7 cellular contexts compared by ENCODE assay signal in genomic region chr9:135479469-135480052, GRCh38. TPM values are rescaled to one million over a fixed set of nuclear protein-coding genes. Genes with fewer than 3 reads are reported as not detected.
DNase-seq lines count a peak whose midpoint lies in the region; ATAC-seq and TF ChIP-seq lines count a peak whose summit lies in the region.

TSS of gene PPP1R26 (plus strand) at chr9:135479782. CDS start at chr9:135484511, 4,729 bp downstream.

- ATAC-seq in PC-3 (peak; percentile 52), GM19035 (IDR thresholded peaks at IDR 0.05; ENCODE audit: unreplicated experiment) (no peak), GM21423 (IDR thresholded peaks at IDR 0.05; ENCODE audit: unreplicated experiment) (no peak)

- H3K27me3 ChIP-seq in PC-3 (ENCODE audit: low read length) (no peaks in the 10 kb centered on the region), mucosa of rectum (ENCODE audit: control insufficient read depth in 2 of 2, insufficient read depth in 2 of 2, low read length in 2 of 2) (no peaks in the 10 kb centered on the region)

- intact Hi-C loops in PC-3 (cut with micrococcal nuclease): no loop called here

- H3K4me2 ChIP-seq in PC-3 (ENCODE audit: low read length): peak within 1 kb of the TSS; percentile 90

- H3K27ac ChIP-seq in PC-3 (ENCODE audit: low read length) (no peak within 1 kb of the TSS; the same call in 1 of the 2 replicates), mucosa of rectum (ENCODE audit: low read depth in 2 of 2, low read length in 2 of 2) (peak within 1 kb of the TSS; percentile 76 to 77)

- POLR2A ChIA-PET in PC-3 (lab: Charles Lee; ENCODE audit: unreplicated experiment): no interaction called here

- H3K4me1 ChIP-seq in PC-3 (ENCODE audit: insufficient read depth, low read length) (0 out of 2 replicates have a peak, but pooled peaks cover 7% of the 10 kb centered on the region), mucosa of rectum (ENCODE audit: control insufficient read depth in 2 of 2, insufficient read depth in 2 of 2, low read length in 2 of 2) (peaks cover 8 to 11% of the 10 kb centered on the region in 2 donors)

- TF ChIP-seq CTCF in GM20000 (IDR thresholded peaks at IDR 0.05; ENCODE audit: extremely low read depth, missing control alignments): no peak
- TF ChIP-seq CTCF in PC-3 (conservative IDR thresholded peaks at IDR 0.05; ENCODE audit: low read depth, low read length): no peak

- H3K36me3 ChIP-seq in PC-3 (ENCODE audit: low read depth, low read length) (no peaks in the 10 kb centered on the region), mucosa of rectum (ENCODE audit: control insufficient read depth in 2 of 2, insufficient read depth in 2 of 2, low read length in 2 of 2) (peaks cover 5% of the 10 kb centered on the region in 2 donors)

- H2AFZ ChIP-seq in PC-3 (ENCODE audit: low read length): peak within 1 kb of the TSS; percentile 89

- no peaks in the 10 kb centered on the region for H4K20me1 ChIP-seq in PC-3 (ENCODE audit: low read length)

- H3F3A ChIP-seq in PC-3 (ENCODE audit: low read length, unreplicated experiment): no peaks in the 10 kb centered on the region

- H3K9ac ChIP-seq in PC-3 (ENCODE audit: low read length) (peak within 1 kb of the TSS; percentile 72), mucosa of rectum (ENCODE audit: low read depth in 1 of 2, low read length in 2 of 2) (peak within 1 kb of the TSS; percentile 60 to 84)

- DNase-seq in GM20000 (ENCODE audit: low spot score): peak; percentile 61
- DNase-seq in PC-3: peak; percentile 35
- DNase-seq in epidermal melanocyte (ENCODE audit: insufficient read length, low spot score): peak; percentile 32
- DNase-seq in stimulated activated CD4-positive, alpha-beta T cell treated with anti-CD3 and anti-CD28 coated beads, Interleukin-2, amount 100 ng/mL, for 48 hours: no peak

- H3K4me3 ChIP-seq in PC-3 (ENCODE audit: low read length) (peak within 1 kb of the TSS; percentile 97), mucosa of rectum (ENCODE audit: low read length in 2 of 2) (peak within 1 kb of the TSS; percentile 73 to 84)

- H3K79me2 ChIP-seq in PC-3 (ENCODE audit: low read length): peaks cover 60% of the 10 kb centered on the region

- no TSS peak for BruUV-seq in PC-3 (replicated peaks; lab: Mats Ljungman, UMichigan)

- H3K9me3 ChIP-seq in PC-3 (ENCODE audit: low read length) (no peaks in the 10 kb centered on the region), mucosa of rectum (ENCODE audit: control insufficient read depth in 2 of 2, low read length in 2 of 2) (no peaks in the 10 kb centered on the region)

- no peaks in the 10 kb centered on the region for H3K9me2 ChIP-seq in PC-3 (replicated peaks; ENCODE audit: low read length)

- CTCF ChIA-PET in PC-3 (lab: Charles Lee): no interaction called here

RNA-seq across cellular contexts. Expression of gene PPP1R26, which starts in this region (rescaled TPM):
- 22.6 and 30.6 TPM in 2 replicates for total RNA-seq in PC-3 (2014; rRNA removed)

Comparison
In these comparisons a context has a peak if more than half of its experiments do, and no peak if none do; other contexts are left out.
1. DNase-seq: peak in GM20000 (single experiment), PC-3 (single experiment) and epidermal melanocyte (single experiment); none in stimulated activated CD4-positive, alpha-beta T cell treated with anti-CD3 and anti-CD28 coated beads, Interleukin-2, amount 100 ng/mL, for 48 hours (0 of 2).